In the genomic region with DNA sequence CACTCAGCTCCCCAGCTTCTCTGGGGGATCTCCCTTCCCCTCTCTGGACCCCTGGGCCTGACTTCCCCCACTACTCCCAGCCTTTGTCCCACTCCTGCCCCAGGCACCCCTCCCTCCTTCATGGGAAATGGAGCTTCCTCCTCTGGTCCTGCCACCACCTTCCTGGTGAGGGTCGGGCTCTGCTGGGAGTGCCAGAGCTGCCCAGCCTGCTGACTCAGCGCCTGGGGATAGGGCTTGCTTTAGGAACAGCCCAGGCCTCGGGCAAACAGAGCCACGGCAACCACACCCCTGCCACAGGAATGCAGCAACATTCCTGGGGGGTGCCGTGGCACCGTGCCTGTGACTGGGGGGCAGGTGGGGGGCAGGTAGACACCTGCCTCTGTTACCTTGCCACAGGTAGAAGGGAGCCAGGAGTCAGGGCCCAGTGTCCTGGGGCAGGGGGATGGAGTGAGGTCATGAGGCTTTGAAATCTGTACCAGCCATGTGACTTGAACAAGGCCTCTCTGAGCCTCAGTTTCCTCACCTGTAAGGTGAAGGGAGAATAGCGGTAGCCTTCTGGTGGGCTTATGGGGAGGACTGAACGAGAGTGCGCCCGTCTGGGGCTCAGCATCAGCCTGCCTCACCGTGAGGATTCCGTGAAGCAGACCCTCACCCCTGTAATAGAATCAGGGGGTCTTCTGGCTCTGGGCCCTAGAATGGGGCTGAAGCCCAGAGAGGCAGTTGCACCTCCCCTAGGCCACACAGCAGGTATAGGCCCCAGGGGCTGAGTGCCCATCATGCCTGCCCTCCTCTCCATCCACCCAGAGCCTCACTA, we compare ENCODE assay signal across 10 cellular contexts. TPM values are rescaled to one million over a fixed set of nuclear protein-coding genes. Genes with fewer than 3 reads are reported as not detected.
DNase-seq lines count a peak whose midpoint lies in the region; ATAC-seq, FAIRE-seq and TF ChIP-seq lines count a peak whose summit lies in the region.
"Had no signal": no experiment of that assay in that cellular context is flagged by ENCODE, and none has a peak within 500 bp of the region (broad histone marks: within the 10 kb centered on the region; RNA-seq: fewer than 3 reads in every experiment).

No MANE protein-coding gene starts in this region.

- H3K36me3 Mint-ChIP-seq in activated CD8-positive, alpha-beta T cell treated with anti-CD3 and anti-CD28 coated beads, Interleukin-2, amount 10 ng/mL, durations not matched to agents 7 days and 5 days (ENCODE audit: low read depth): no peaks in the 10 kb centered on the region

- no peaks in the 10 kb centered on the region for H3K9me3 ChIP-seq in mucosa of stomach (ENCODE audit: control insufficient read depth, low read length)

- no peak for FAIRE-seq in GM12891 (lab: Jason Lieb, UNC)

- H3K4me3 ChIP-seq in mucosa of stomach (ENCODE audit: low read length): no peak overlapping the region

- peaks cover 7% of the 10 kb centered on the region for H3K4me1 Mint-ChIP-seq in activated CD8-positive, alpha-beta T cell treated with anti-CD3 and anti-CD28 coated beads, Interleukin-2, amount 10 ng/mL, durations not matched to agents 7 days and 5 days (ENCODE audit: low read depth)

- no peaks in the 10 kb centered on the region for H3K36me3 ChIP-seq in mucosa of stomach (ENCODE audit: control insufficient read depth, insufficient read depth, low read length)

- no peak for TF ChIP-seq POLR2A in GM12891 (IDR thresholded peaks at IDR 0.05; ENCODE audit: low read depth, low read length)

- H3K4me3 Mint-ChIP-seq in activated CD8-positive, alpha-beta T cell treated with anti-CD3 and anti-CD28 coated beads, Interleukin-2, amount 10 ng/mL, durations not matched to agents 7 days and 5 days: no peak overlapping the region

- ATAC-seq in activated CD8-positive, alpha-beta T cell treated with anti-CD3 and anti-CD28 coated beads, Interleukin-2, amount 10 ng/mL, durations not matched to agents 7 days and 5 days: no peak

- CTCF ChIA-PET in activated CD8-positive, alpha-beta T cell treated with anti-CD3 and anti-CD28 coated beads, Interleukin-2, amount 10 ng/mL, durations not matched to agents 7 days and 5 days (lab: Charles Lee): interaction anchor here (1.3 kb wide), 1 partner anchor 94 kb away, joined by 3 read pairs; no protein-coding TSS in a partner anchor

- H3K4me1 ChIP-seq in mucosa of stomach (ENCODE audit: control insufficient read depth, insufficient read depth, low read length): peaks cover 86% of the 10 kb centered on the region

- no peaks in the 10 kb centered on the region for H3K9me3 Mint-ChIP-seq in activated CD8-positive, alpha-beta T cell treated with anti-CD3 and anti-CD28 coated beads, Interleukin-2, amount 10 ng/mL, durations not matched to agents 7 days and 5 days (ENCODE audit: insufficient read depth)

- POLR2A ChIA-PET in activated CD8-positive, alpha-beta T cell treated with anti-CD3 and anti-CD28 coated beads, Interleukin-2, amount 10 ng/mL, durations not matched to agents 7 days and 5 days (lab: Charles Lee): no interaction called here

- DNase-seq in AG08396 (ENCODE audit: low spot score) (peak; percentile 71), M059J (ENCODE audit: low read depth) (peak; percentile 98), dedifferentiated amniotic fluid mesenchymal stem cell (ENCODE audit: extremely low spot score) (peak; percentile 66), GM12891 (ENCODE audit: insufficient read length, low spot score) (no peak), SHP77 (lab: John Stamatoyannopoulos, UW) (no peak), cerebellar cortex (ENCODE audit: low spot score) (no peak)
- DNase-seq in activated CD8-positive, alpha-beta T cell treated with anti-CD3 and anti-CD28 coated beads, Interleukin-2, amount 10 ng/mL, durations not matched to agents 7 days and 5 days: no peak
- DNase-seq: DMS79, NCI-H345 had no signal

- no peak overlapping the region for H3K27ac Mint-ChIP-seq in activated CD8-positive, alpha-beta T cell treated with anti-CD3 and anti-CD28 coated beads, Interleukin-2, amount 10 ng/mL, durations not matched to agents 7 days and 5 days

- peaks cover 25% of the 10 kb centered on the region for H3K27me3 Mint-ChIP-seq in activated CD8-positive, alpha-beta T cell treated with anti-CD3 and anti-CD28 coated beads, Interleukin-2, amount 10 ng/mL, durations not matched to agents 7 days and 5 days (ENCODE audit: low read depth)

- H3K27me3 ChIP-seq in mucosa of stomach (ENCODE audit: control insufficient read depth, insufficient read depth, low read length): no peaks in the 10 kb centered on the region

- peak overlapping the region; percentile 69 for H3K9ac ChIP-seq in mucosa of stomach (ENCODE audit: low read length)

TF ChIP-seq in GM12891, 5 proteins besides CTCF, POLR2A, EP300 and RAD21:
- TF ChIP-seq SPI1 (IDR thresholded peaks at IDR 0.05; ENCODE audit: low read depth, low read length) (no peak), POU2F2 (IDR thresholded peaks at IDR 0.05; ENCODE audit: low read depth, low read length) (no peak), POLR2AphosphoS5 (IDR thresholded peaks at IDR 0.05; ENCODE audit: low read depth, low read length) (no peak), PAX5 (IDR thresholded peaks at IDR 0.05; ENCODE audit: insufficient read depth, low read length, severe bottlenecking) (no peak), TAF1 (IDR thresholded peaks at IDR 0.05; ENCODE audit: low read depth, low read length) (no peak)

RNA-seq across cellular contexts. Expression of a gene that starts 17.8 kb away (rescaled TPM):
- total RNA-seq in M059J (2014; rRNA removed; shearing (Covaris generic)): 136 and 212 TPM in 2 replicates
- 0.14 TPM for polyA plus RNA-seq in GM12891 (2012; ENCODE audit: low read depth, missing spikeins)
- not detected for total RNA-seq in activated CD8-positive, alpha-beta T cell treated with anti-CD3 and anti-CD28 coated beads, Interleukin-2, amount 10 ng/mL, durations not matched to agents 7 days and 5 days

RNA-seq across cellular contexts. Expression of a gene that starts 38.8 kb away (rescaled TPM):
- total RNA-seq in M059J (2014; rRNA removed; shearing (Covaris generic)): 2.8 and 3.2 TPM in 2 replicates
- polyA plus RNA-seq in GM12891 (2012; ENCODE audit: low read depth, missing spikeins): 1.1 TPM
- total RNA-seq in activated CD8-positive, alpha-beta T cell treated with anti-CD3 and anti-CD28 coated beads, Interleukin-2, amount 10 ng/mL, durations not matched to agents 7 days and 5 days: 10 to 100 TPM; 11.4 to 11.9 TPM

Comparison
In these comparisons a context has a peak if more than half of its experiments do, and no peak if none do; other contexts are left out.
1. DNase-seq: peak in AG08396 (single experiment), M059J (single experiment) and dedifferentiated amniotic fluid mesenchymal stem cell (single experiment); none in GM12891 (single experiment), activated CD8-positive, alpha-beta T cell treated with anti-CD3 and anti-CD28 coated beads, Interleukin-2, amount 10 ng/mL, durations not matched to agents 7 days and 5 days (single experiment), SHP77 (0 of 2) and cerebellar cortex (single experiment).
2. RNA of a gene that starts 17.8 kb away (total RNA-seq): 136 to 212 TPM in M059J; not detected in activated CD8-positive, alpha-beta T cell treated with anti-CD3 and anti-CD28 coated beads, Interleukin-2, amount 10 ng/mL, durations not matched to agents 7 days and 5 days; every median in the first group is over 100 times any median in the second.